20 cellular contexts compared by ENCODE assay signal in the genomic region with DNA sequence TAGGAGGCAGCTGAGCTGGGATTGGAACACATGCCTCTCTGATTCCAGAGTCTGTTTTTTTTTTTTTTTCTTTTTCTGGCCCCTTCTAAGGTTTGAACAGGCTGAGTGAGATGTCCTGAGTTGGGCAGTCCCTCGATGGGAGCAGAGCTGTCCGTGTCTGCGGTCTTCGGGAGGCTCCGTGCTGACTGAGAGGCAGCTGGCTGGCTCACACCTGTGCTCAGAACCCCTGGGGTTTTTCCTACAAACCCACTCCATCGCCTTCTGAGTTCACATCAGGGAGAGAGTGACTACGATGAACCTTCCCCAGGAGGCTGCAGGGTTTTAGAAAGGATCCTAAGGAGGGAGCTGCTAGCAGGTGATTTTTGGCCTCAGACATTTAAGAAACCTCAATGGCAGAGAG.
DNase-seq lines count a peak whose midpoint lies in the region; ATAC-seq and TF ChIP-seq lines count a peak whose summit lies in the region.
"Had no signal": no experiment of that assay in that cellular context is flagged by ENCODE, and none has a peak within 500 bp of the region (broad histone marks: within the 10 kb centered on the region; RNA-seq: fewer than 3 reads in every experiment).

No MANE protein-coding gene starts in this region.

- no peaks in the 10 kb centered on the region for H3F3A ChIP-seq in neural progenitor cell (ENCODE audit: low read depth)

- no peak overlapping the region for H3K4me3 ChIP-seq in BLaER1
- H3K4me3 ChIP-seq in neural progenitor cell: no peak overlapping the region
- H3K4me3 ChIP-seq: left lung had no signal

- H3K9ac ChIP-seq in BLaER1: no peak overlapping the region
- no peak overlapping the region for H3K9ac ChIP-seq in neural progenitor cell

- H3K36me3 ChIP-seq in BLaER1 (no peaks in the 10 kb centered on the region), neural progenitor cell (no peaks in the 10 kb centered on the region)
- H3K36me3 ChIP-seq: left lung had no signal

- H3K27me3 ChIP-seq in BLaER1 (no peaks in the 10 kb centered on the region), neural progenitor cell (peaks cover 9% of the 10 kb centered on the region)

- CTCF ChIA-PET in activated B cell treated with CpG ODN at 0.5 μM for 24 hours (lab: Charles Lee): interaction anchor here (0.8 to 13.7 kb wide), 7 partner anchors 10 to 169 kb away, joined by 3 to 296 read pairs (median 4); no protein-coding TSS in a partner anchor

- H2AFZ ChIP-seq in neural progenitor cell (replicated peaks): no peak overlapping the region

- H3K27me3 Mint-ChIP-seq in activated B cell treated with CpG ODN at 0.5 μM for 24 hours: no peaks in the 10 kb centered on the region
- peaks cover 14% of the 10 kb centered on the region for H3K27me3 Mint-ChIP-seq in neural progenitor cell (ENCODE audit: insufficient read depth, low read depth)

- H3K27ac Mint-ChIP-seq in activated B cell treated with CpG ODN at 0.5 μM for 24 hours (peak overlapping the region; percentile 80), neural progenitor cell (no peak overlapping the region)
- H3K27ac Mint-ChIP-seq: CD4-positive, alpha-beta T cell had no signal

- peak; percentile 15 for DNase-seq in 8988T
- peak; percentile 12 for DNase-seq in activated B cell treated with CpG ODN at 0.5 μM for 24 hours
- peak; percentile 22 for DNase-seq in neural progenitor cell (ENCODE audit: low spot score)
- no peak for DNase-seq in NOMO-1 treated with DMSO at 0.1 percent for 48 hours (lab: John Stamatoyannopoulos, UW; ENCODE audit: unreplicated experiment)
- DNase-seq: activated T-cell treated with anti-CD3 and anti-CD28 coated beads for 4 hours, amygdala, Karpas-422, left lung, NCI-H1417 treated with DMSO at 0.1 percent for 48 hours, NCI-H2081, NCI-H774, small intestine, trophoblast cell had no signal

- no peak overlapping the region for H3K27ac ChIP-seq in BLaER1
- no peak overlapping the region for H3K27ac ChIP-seq in neural progenitor cell
- H3K27ac ChIP-seq: epithelial cell of prostate, HL-60, left lung, RWPE1 had no signal

- TF ChIP-seq CTCF in activated B cell treated with CpG ODN at 0.5 μM for 24 hours (IDR thresholded peaks at IDR 0.05): no peak
- TF ChIP-seq CTCF in neural progenitor cell (IDR thresholded peaks at IDR 0.05): no peak

- H3K9me3 Mint-ChIP-seq in activated B cell treated with CpG ODN at 0.5 μM for 24 hours: peaks cover 3% of the 10 kb centered on the region
- H3K9me3 Mint-ChIP-seq in neural progenitor cell: no peaks in the 10 kb centered on the region
- H3K9me3 Mint-ChIP-seq: CD4-positive, alpha-beta T cell had no signal

- H3K4me3 Mint-ChIP-seq in activated B cell treated with CpG ODN at 0.5 μM for 24 hours: no peak overlapping the region
- no peak overlapping the region for H3K4me3 Mint-ChIP-seq in neural progenitor cell
- H3K4me3 Mint-ChIP-seq: CD4-positive, alpha-beta T cell had no signal

- H3K79me2 ChIP-seq in neural progenitor cell (ENCODE audit: low read depth): no peaks in the 10 kb centered on the region

- no peaks in the 10 kb centered on the region for H3K9me3 ChIP-seq in BLaER1
- no peaks in the 10 kb centered on the region for H3K9me3 ChIP-seq in neural progenitor cell (ENCODE audit: low read depth)
- H3K9me3 ChIP-seq: left lung had no signal

- H4K20me1 ChIP-seq in BLaER1 (no peaks in the 10 kb centered on the region), neural progenitor cell (ENCODE audit: low read depth) (no peaks in the 10 kb centered on the region)

- ATAC-seq in activated B cell treated with CpG ODN at 0.5 μM for 24 hours (ENCODE audit: low read depth) (no peak), GM21723 (IDR thresholded peaks at IDR 0.05; ENCODE audit: unreplicated experiment) (no peak), GM18861 (IDR thresholded peaks at IDR 0.05; ENCODE audit: unreplicated experiment) (no peak)
- ATAC-seq: left lung had no signal

- H3K36me3 Mint-ChIP-seq in activated B cell treated with CpG ODN at 0.5 μM for 24 hours (ENCODE audit: low read depth) (no peaks in the 10 kb centered on the region), neural progenitor cell (no peaks in the 10 kb centered on the region)

- POLR2A ChIA-PET in activated B cell treated with CpG ODN at 0.5 μM for 24 hours (lab: Charles Lee): interaction anchor here (0.5 to 12.3 kb wide), 12 partner anchors 10 to 233 kb away, joined by 3 to 159 read pairs (median 8); a partner anchor contains a TSS

- intact Hi-C loops in activated B cell treated with CpG ODN at 0.5 μM for 24 hours (cut with micrococcal nuclease): loop anchor here (10.0 kb wide), 1 partner anchor 437 kb away; no protein-coding TSS in a partner anchor

- H3K4me1 ChIP-seq in BLaER1 (peaks cover 79% of the 10 kb centered on the region), neural progenitor cell (peaks cover 21% of the 10 kb centered on the region)

- H3K4me2 ChIP-seq in BLaER1 (peak overlapping the region; percentile 52), neural progenitor cell (peak overlapping the region; percentile 7)

- H3K4me1 Mint-ChIP-seq in activated B cell treated with CpG ODN at 0.5 μM for 24 hours (peaks cover 94% of the 10 kb centered on the region), neural progenitor cell (peaks cover 18% of the 10 kb centered on the region)
